In genomic region chr3:184315506-184315867, GRCh38 we compare ENCODE assay signal across 8 cellular contexts. TPM values are rescaled to one million over a fixed set of nuclear protein-coding genes. Genes with fewer than 3 reads are reported as not detected.
DNase-seq lines count a peak whose midpoint lies in the region; ATAC-seq and TF ChIP-seq lines count a peak whose summit lies in the region.

No MANE protein-coding gene starts in this region.

- H3K4me1 ChIP-seq in naive thymus-derived CD4-positive, alpha-beta T cell (ENCODE audit: control insufficient read depth in 2 of 2, insufficient read depth in 2 of 2, low read length in 2 of 2): peaks cover 0 to 17% of the 10 kb centered on the region in 2 donors

- POLR2A ChIA-PET in activated CD4-positive, alpha-beta T cell treated with anti-CD3 and anti-CD28 coated beads for 36 hours (lab: Charles Lee): interaction anchor here (2.2 kb wide), 1 partner anchor 10 kb away, joined by 10 read pairs; no protein-coding TSS in a partner anchor
- POLR2A ChIA-PET in naive thymus-derived CD4-positive, alpha-beta T cell (lab: Charles Lee): interaction anchor here (0.7 to 1.5 kb wide), 3 partner anchors 13 to 138 kb away, joined by 3 to 4 read pairs (median 3); partner anchors contain the start of gene FAM131A

- no peaks in the 10 kb centered on the region for H3K9me3 ChIP-seq in MG63
- no peaks in the 10 kb centered on the region for H3K9me3 ChIP-seq in naive thymus-derived CD4-positive, alpha-beta T cell (ENCODE audit: control insufficient read depth in 2 of 3, low read length in 3 of 3)

- 0 out of 2 replicates have a peak, but pooled peaks cover 2% of the 10 kb centered on the region for H3K27me3 ChIP-seq in MG63
- H3K27me3 ChIP-seq in naive thymus-derived CD4-positive, alpha-beta T cell (ENCODE audit: control insufficient read depth in 2 of 2, insufficient read depth in 2 of 2, low read length in 2 of 2): no peaks in the 10 kb centered on the region

- H3K4me1 Mint-ChIP-seq in activated CD4-positive, alpha-beta T cell treated with anti-CD3 and anti-CD28 coated beads for 36 hours: peaks cover 37% of the 10 kb centered on the region
- H3K4me1 Mint-ChIP-seq in chondrocyte (ENCODE audit: low read depth): peaks cover 42% of the 10 kb centered on the region
- H3K4me1 Mint-ChIP-seq in naive thymus-derived CD4-positive, alpha-beta T cell: peaks cover 15 to 35% (median 31%) of the 10 kb centered on the region in 7 donors

- H3K27ac ChIP-seq in naive thymus-derived CD4-positive, alpha-beta T cell (ENCODE audit: low read depth, low read length): peak overlapping the region; percentile 93

- intact Hi-C loops in activated CD4-positive, alpha-beta T cell treated with anti-CD3 and anti-CD28 coated beads for 36 hours (cut with DNase I, micrococcal nuclease): loop anchor here (2.0 to 5.0 kb wide), 3 partner anchors 47 to 678 kb away; partner anchors contain the start of genes AP2M1 (in 1 of the 2) and KLHL24 (in 1 of the 2)
- intact Hi-C loops in naive thymus-derived CD4-positive, alpha-beta T cell (cut with micrococcal nuclease): loop anchor here in 1 of 2 donors (1.0 kb wide), 1 partner anchor 180 kb away; the partner anchor contains the start of gene EIF2B5

- H3K36me3 Mint-ChIP-seq in activated CD4-positive, alpha-beta T cell treated with anti-CD3 and anti-CD28 coated beads for 36 hours (ENCODE audit: low read depth): peaks cover 34% of the 10 kb centered on the region
- H3K36me3 Mint-ChIP-seq in chondrocyte (ENCODE audit: low read depth): peaks cover 12% of the 10 kb centered on the region
- H3K36me3 Mint-ChIP-seq in naive thymus-derived CD4-positive, alpha-beta T cell: peaks cover 0 to 9% (median 5%) of the 10 kb centered on the region in 5 donors

- H3K4me3 Mint-ChIP-seq in activated CD4-positive, alpha-beta T cell treated with anti-CD3 and anti-CD28 coated beads for 36 hours: peak overlapping the region; percentile 84
- H3K4me3 Mint-ChIP-seq in chondrocyte (ENCODE audit: unreplicated experiment): peak overlapping the region; percentile 84
- H3K4me3 Mint-ChIP-seq in naive thymus-derived CD4-positive, alpha-beta T cell: peak overlapping the region; percentile 62 to 91 (median 81)

- no peaks in the 10 kb centered on the region for H3K27me3 Mint-ChIP-seq in activated CD4-positive, alpha-beta T cell treated with anti-CD3 and anti-CD28 coated beads for 36 hours
- H3K27me3 Mint-ChIP-seq in chondrocyte (ENCODE audit: low read depth): no peaks in the 10 kb centered on the region
- no peaks in the 10 kb centered on the region for H3K27me3 Mint-ChIP-seq in naive thymus-derived CD4-positive, alpha-beta T cell

- H3K27ac Mint-ChIP-seq in activated CD4-positive, alpha-beta T cell treated with anti-CD3 and anti-CD28 coated beads for 36 hours: peak overlapping the region; percentile 88
- H3K27ac Mint-ChIP-seq in chondrocyte (ENCODE audit: unreplicated experiment): peak overlapping the region; percentile 74
- peak overlapping the region; percentile 68 to 95 (median 89) for H3K27ac Mint-ChIP-seq in naive thymus-derived CD4-positive, alpha-beta T cell

- CTCF ChIA-PET in activated CD4-positive, alpha-beta T cell treated with anti-CD3 and anti-CD28 coated beads for 36 hours (lab: Charles Lee): interaction anchor here (0.6 to 1.1 kb wide), 2 partner anchors 13 to 33 kb away, joined by 3 read pairs; no protein-coding TSS in a partner anchor
- CTCF ChIA-PET in naive thymus-derived CD4-positive, alpha-beta T cell (lab: Charles Lee): no interaction called here

- no peak for TF ChIP-seq CTCF in chondrocyte (IDR thresholded peaks at IDR 0.05)

- peak overlapping the region; percentile 87 for H3K4me3 ChIP-seq in MG63
- peak overlapping the region; percentile 73 for H3K4me3 ChIP-seq in naive thymus-derived CD4-positive, alpha-beta T cell (ENCODE audit: low read length)

- peak; percentile 6 for ATAC-seq in activated CD4-positive, alpha-beta T cell treated with anti-CD3 and anti-CD28 coated beads for 36 hours
- no peak for ATAC-seq in naive thymus-derived CD4-positive, alpha-beta T cell
- ATAC-seq in GM19452 (IDR thresholded peaks at IDR 0.05; ENCODE audit: unreplicated experiment): no peak

- H3K36me3 ChIP-seq in MG63: peaks cover 52% of the 10 kb centered on the region
- H3K36me3 ChIP-seq in naive thymus-derived CD4-positive, alpha-beta T cell (ENCODE audit: control insufficient read depth in 2 of 3, insufficient read depth in 3 of 3, low read length in 3 of 3): peaks cover 0 to 32% (median 11%) of the 10 kb centered on the region in 3 experiments

- no peaks in the 10 kb centered on the region for H3K9me3 Mint-ChIP-seq in activated CD4-positive, alpha-beta T cell treated with anti-CD3 and anti-CD28 coated beads for 36 hours (ENCODE audit: low read depth)
- no peaks in the 10 kb centered on the region for H3K9me3 Mint-ChIP-seq in chondrocyte (ENCODE audit: low read depth)
- H3K9me3 Mint-ChIP-seq in naive thymus-derived CD4-positive, alpha-beta T cell: no peaks in the 10 kb centered on the region

- no peak for DNase-seq in activated CD4-positive, alpha-beta T cell treated with anti-CD3 and anti-CD28 coated beads for 36 hours
- no peak for DNase-seq in activated CD4-positive, alpha-beta T cell treated with anti-CD3 and anti-CD28 coated beads for 4 hours
- DNase-seq in MG63 (no peak), chondrocyte (ENCODE audit: low spot score) (no peak), iPS-NIHi7 (ENCODE audit: extremely low spot score) (no peak), NCI-H526 treated with DMSO at 0.1 percent for 48 hours (lab: John Stamatoyannopoulos, UW) (no peak)
- DNase-seq in naive thymus-derived CD4-positive, alpha-beta T cell: peak in 3 of 9 donors; percentile 24 to 29 (median 25)

RNA-seq across cellular contexts. Expression of gene EIF4G1, which starts 1.1 kb away (rescaled TPM):
- total RNA-seq in activated CD4-positive, alpha-beta T cell treated with anti-CD3 and anti-CD28 coated beads for 36 hours: 100 to 1,000 TPM; 479 to 556 TPM
- total RNA-seq in MG63 (2014; rRNA removed; shearing (Covaris generic); ENCODE audit: low replicate concordance): 378 and 439 TPM in 2 replicates
- 388 to 532 TPM (median 403 TPM) in 3 replicates for total RNA-seq in chondrocyte
- total RNA-seq in naive thymus-derived CD4-positive, alpha-beta T cell: 100 to 1,000 TPM; 200 to 341 (median 256) TPM
- polyA plus RNA-seq in naive thymus-derived CD4-positive, alpha-beta T cell: 10 to 100 TPM; 19.1 to 59.1 TPM

RNA-seq across cellular contexts. Expression of gene PSMD2, which starts 16.4 kb away (rescaled TPM):
- total RNA-seq in activated CD4-positive, alpha-beta T cell treated with anti-CD3 and anti-CD28 coated beads for 36 hours: 100 to 1,000 TPM; 207 to 236 TPM
- total RNA-seq in MG63 (2014; rRNA removed; shearing (Covaris generic); ENCODE audit: low replicate concordance): 1,179 and 1,305 TPM in 2 replicates
- total RNA-seq in chondrocyte: 237 to 288 TPM (median 238 TPM) in 3 replicates
- 100 to 1,000 TPM; 139 to 204 (median 149) TPM for total RNA-seq in naive thymus-derived CD4-positive, alpha-beta T cell
- 100 to 1,000 TPM; 181 to 200 TPM for polyA plus RNA-seq in naive thymus-derived CD4-positive, alpha-beta T cell

RNA-seq across cellular contexts. Expression of gene FAM131A, which starts 21.9 kb away (rescaled TPM):
- 1 to 10 TPM; 3.7 to 4.5 TPM for total RNA-seq in activated CD4-positive, alpha-beta T cell treated with anti-CD3 and anti-CD28 coated beads for 36 hours
- 4.8 and 8.8 TPM in 2 replicates for total RNA-seq in MG63 (2014; rRNA removed; shearing (Covaris generic); ENCODE audit: low replicate concordance)
- 13.4 to 15.3 TPM (median 13.4 TPM) in 3 replicates for total RNA-seq in chondrocyte
- 10 to 100 TPM in 3 of 5 experiments, 1 to 10 TPM in 2; 5.7 to 13.4 (median 10.3) TPM for total RNA-seq in naive thymus-derived CD4-positive, alpha-beta T cell
- 1 to 10 TPM; 2.2 to 2.5 TPM for polyA plus RNA-seq in naive thymus-derived CD4-positive, alpha-beta T cell

RNA-seq across cellular contexts. Expression of gene ECE2, which starts 39.7 kb away (rescaled TPM):
- not detected for total RNA-seq in activated CD4-positive, alpha-beta T cell treated with anti-CD3 and anti-CD28 coated beads for 36 hours
- total RNA-seq in MG63 (2014; rRNA removed; shearing (Covaris generic); ENCODE audit: low replicate concordance): not detected in 2 replicates
- total RNA-seq in chondrocyte: not detected in 3 replicates
- total RNA-seq in naive thymus-derived CD4-positive, alpha-beta T cell: not detected
- not detected for polyA plus RNA-seq in naive thymus-derived CD4-positive, alpha-beta T cell

RNA-seq across cellular contexts. Expression of gene CLCN2, which starts 45.9 kb away (rescaled TPM):
- total RNA-seq in activated CD4-positive, alpha-beta T cell treated with anti-CD3 and anti-CD28 coated beads for 36 hours: 1 to 10 TPM; 4.6 to 4.7 TPM
- 2.6 and 2.9 TPM in 2 replicates for total RNA-seq in MG63 (2014; rRNA removed; shearing (Covaris generic); ENCODE audit: low replicate concordance)
- 3.1 to 6.5 TPM (median 3.1 TPM) in 3 replicates for total RNA-seq in chondrocyte
- 1 to 10 TPM; 3.5 to 6.0 (median 5.0) TPM for total RNA-seq in naive thymus-derived CD4-positive, alpha-beta T cell
- polyA plus RNA-seq in naive thymus-derived CD4-positive, alpha-beta T cell: 1 to 10 TPM in 1 of 2 donors, under 1 TPM in 1; 0.91 to 1.1 TPM
